ENCODE assay signal across 30 cellular contexts in the genomic region with DNA sequence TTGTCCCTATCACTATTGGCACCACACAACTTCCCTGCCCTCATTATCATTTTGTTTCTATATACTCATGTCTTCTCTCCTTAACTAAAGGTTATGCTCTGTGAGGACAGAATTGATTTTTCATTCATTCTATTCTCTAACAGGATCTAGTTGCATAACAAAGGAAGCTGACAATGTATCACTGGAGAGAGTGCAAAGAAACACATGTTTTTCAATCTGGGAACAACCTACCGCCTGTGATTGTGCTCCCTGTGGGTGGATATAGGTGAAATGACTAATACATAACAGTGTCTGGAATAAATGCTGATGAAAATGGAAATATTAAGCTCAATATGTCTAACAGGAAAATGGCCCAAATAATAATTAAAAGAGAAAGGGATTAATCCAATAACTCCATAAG. TPM values are rescaled to one million over a fixed set of nuclear protein-coding genes. Genes with fewer than 3 reads are reported as not detected.
DNase-seq lines count a peak whose midpoint lies in the region; ATAC-seq and TF ChIP-seq lines count a peak whose summit lies in the region.
"Had no signal": no experiment of that assay in that cellular context is flagged by ENCODE, and none has a peak within 500 bp of the region (broad histone marks: within the 10 kb centered on the region; RNA-seq: fewer than 3 reads in every experiment).

No MANE protein-coding gene starts in this region.

- no peaks in the 10 kb centered on the region for H3K9me3 Mint-ChIP-seq in CD8-positive, alpha-beta T cell
- H3K9me3 Mint-ChIP-seq: activated CD4-positive, alpha-beta memory T cell treated with anti-CD3 and anti-CD28 coated beads, Interleukin-2, amount 10 ng/mL, durations not matched to agents 7 days and 5 days had no signal

- no peak for TF ChIP-seq CTCF in cardiac fibroblast (IDR thresholded peaks at IDR 0.05; ENCODE audit: low read depth, low read length)
- no peak for TF ChIP-seq CTCF in uterus (IDR thresholded peaks at IDR 0.05)
- TF ChIP-seq CTCF in CD8-positive, alpha-beta T cell (IDR thresholded peaks at IDR 0.05), result no peak
- TF ChIP-seq CTCF in lower leg skin (IDR thresholded peaks at IDR 0.05), result no peak

- no peaks in the 10 kb centered on the region for H3K27me3 ChIP-seq in uterus
- no peaks in the 10 kb centered on the region for H3K27me3 ChIP-seq in CD8-positive, alpha-beta T cell (ENCODE audit: insufficient read depth, low read length)
- H3K27me3 ChIP-seq: tibial artery had no signal

- H3K27me3 Mint-ChIP-seq in CD8-positive, alpha-beta T cell (ENCODE audit: low read depth), result peaks cover 8% of the 10 kb centered on the region

- H3K27ac ChIP-seq in uterus, result peak overlapping the region; percentile 11 to 62
- H3K27ac ChIP-seq in CD8-positive, alpha-beta T cell (ENCODE audit: low read depth, low read length), result no peak overlapping the region
- H3K27ac ChIP-seq: adrenal gland, coronary artery had no signal

- CTCF ChIA-PET in CD8-positive, alpha-beta T cell (lab: Charles Lee), result no interaction called here

- POLR2A ChIA-PET in CD8-positive, alpha-beta T cell (lab: Charles Lee), result no interaction called here

- H3K4me3 Mint-ChIP-seq in CD8-positive, alpha-beta T cell, result no peak overlapping the region
- H3K4me3 Mint-ChIP-seq: activated CD4-positive, alpha-beta memory T cell treated with anti-CD3 and anti-CD28 coated beads, Interleukin-2, amount 10 ng/mL, durations not matched to agents 7 days and 5 days; activated naive CD4-positive, alpha-beta T cell treated with anti-CD3 and anti-CD28 coated beads for 36 hours; activated T-helper 1 cell treated with anti-CD3 and anti-CD28 coated beads, Interleukin-12 subunit alpha, Interleukin-12 subunit beta, Interleukin-2, Interleukin-4 antibody, amounts not matched to agents 30 ng/mL and 10 ng/mL and 1 ng/mL, durations not matched to agents 14 hours and 24 hours and 36 hours had no signal

- TF ChIP-seq POLR2A in uterus (IDR thresholded peaks at IDR 0.05), result no peak
- TF ChIP-seq POLR2A in lower leg skin (IDR thresholded peaks at IDR 0.05), result no peak

- no peaks in the 10 kb centered on the region for H3K36me3 Mint-ChIP-seq in CD8-positive, alpha-beta T cell

- peak; percentile 19 for DNase-seq in HS-5 (ENCODE audit: low read depth)
- DNase-seq in cardiac fibroblast (ENCODE audit: low read depth in 2 of 2), result peak; percentile 48 to 75
- DNase-seq in iris pigment epithelial cell (ENCODE audit: low read depth), result peak; percentile 83
- no peak for DNase-seq in uterus
- no peak for DNase-seq in anterior cingulate cortex (lab: John Stamatoyannopoulos, UW)
- no peak for DNase-seq in CD8-positive, alpha-beta T cell
- no peak for DNase-seq in lower leg skin (ENCODE audit: low spot score in 2 of 2)
- DNase-seq: activated CD4-positive, alpha-beta memory T cell treated with anti-CD3 and anti-CD28 coated beads, Interleukin-2, amount 10 ng/mL, durations not matched to agents 7 days and 5 days; activated CD4-positive, alpha-beta T cell treated with anti-CD3 and anti-CD28 coated beads for 1 hour; activated CD8-positive, alpha-beta memory T cell treated with anti-CD3 and anti-CD28 coated beads, Interleukin-2, amount 50 U/mL, for 48 hours; activated naive CD4-positive, alpha-beta T cell treated with anti-CD3 and anti-CD28 coated beads for 36 hours; adrenal gland; C1 segment of cervical spinal cord; DMS79; effector memory CD4-positive, alpha-beta T cell; erythroblast; GDM1; Karpas-422; NCI-H1436; NCI-H2081 treated with DMSO at 0.1 percent for 48 hours; NCI-H748 treated with DMSO at 0.1 percent for 48 hours; posterior cingulate gyrus; SHP77; stimulated activated CD4-positive, alpha-beta T cell treated with anti-CD3 and anti-CD28 coated beads, Interleukin-4, amount 100 ng/mL, for 24 hours; tibial artery had no signal

- H3K4me1 Mint-ChIP-seq in CD8-positive, alpha-beta T cell (ENCODE audit: low read depth), result no peaks in the 10 kb centered on the region
- H3K4me1 Mint-ChIP-seq: activated CD4-positive, alpha-beta memory T cell treated with anti-CD3 and anti-CD28 coated beads, Interleukin-2, amount 10 ng/mL, durations not matched to agents 7 days and 5 days had no signal

- H3K4me3 ChIP-seq in cardiac fibroblast (replicated peaks in 1 of 2; ENCODE audit: low read depth in 2 of 2, low read length in 2 of 2) (no peak overlapping the region), uterus (no peak overlapping the region), lower leg skin (ENCODE audit: low read depth, poor library complexity, severe bottlenecking) (no peak overlapping the region)
- H3K4me3 ChIP-seq in CD8-positive, alpha-beta T cell (ENCODE audit: low read depth, low read length), result no peak overlapping the region
- H3K4me3 ChIP-seq: adrenal gland, coronary artery, HAP-1, tibial artery had no signal

- 58 to 63% methylated on average over 1 of the region's 1 CpG for WGBS in lower leg skin, 2 donors

- intact Hi-C loops in uterus (cut with DNase I; ENCODE audit: low total_unique reads) (no loop called here), lower leg skin (cut with DNase I; ENCODE audit: low total_unique reads) (no loop called here)
- intact Hi-C loops in CD8-positive, alpha-beta T cell (cut with DNase I, micrococcal nuclease), result no loop called here

- H3K4me1 ChIP-seq in uterus, result no peaks in the 10 kb centered on the region
- H3K4me1 ChIP-seq in CD8-positive, alpha-beta T cell (ENCODE audit: insufficient read depth, low read length), result no peaks in the 10 kb centered on the region
- H3K4me1 ChIP-seq: adrenal gland, HAP-1 had no signal

- H3K27ac Mint-ChIP-seq in CD8-positive, alpha-beta T cell, result no peak overlapping the region
- H3K27ac Mint-ChIP-seq: activated CD4-positive, alpha-beta memory T cell treated with anti-CD3 and anti-CD28 coated beads, Interleukin-2, amount 10 ng/mL, durations not matched to agents 7 days and 5 days; activated naive CD4-positive, alpha-beta T cell treated with anti-CD3 and anti-CD28 coated beads for 36 hours; activated T-helper 1 cell treated with anti-CD3 and anti-CD28 coated beads, Interleukin-12 subunit alpha, Interleukin-12 subunit beta, Interleukin-2, Interleukin-4 antibody, amounts not matched to agents 30 ng/mL and 10 ng/mL and 1 ng/mL, durations not matched to agents 14 hours and 24 hours and 36 hours had no signal

- no peaks in the 10 kb centered on the region for H3K9me3 ChIP-seq in uterus
- H3K9me3 ChIP-seq in CD8-positive, alpha-beta T cell (ENCODE audit: low read length), result no peaks in the 10 kb centered on the region
- H3K9me3 ChIP-seq: adrenal gland, HAP-1, tibial artery had no signal

- no peak for ATAC-seq in CD8-positive, alpha-beta T cell
- ATAC-seq: HepG2 had no signal

- no peaks in the 10 kb centered on the region for H3K36me3 ChIP-seq in uterus
- H3K36me3 ChIP-seq in CD8-positive, alpha-beta T cell (ENCODE audit: insufficient read depth, low read length), result no peaks in the 10 kb centered on the region
- H3K36me3 ChIP-seq: adrenal gland, HAP-1 had no signal

RNA-seq across cellular contexts. Expression of a gene that starts 56.6 kb away (rescaled TPM):
- total RNA-seq in uterus, result 100 to 1,000 TPM; 136 to 423 (median 275) TPM
- not detected for total RNA-seq in CD8-positive, alpha-beta T cell
- total RNA-seq in lower leg skin, result 100 to 1,000 TPM in 1 of 4 donors, 10 to 100 TPM in 3; 42.2 to 132 (median 55.0) TPM
- total RNA-seq: activated CD4-positive, alpha-beta memory T cell treated with anti-CD3 and anti-CD28 coated beads, Interleukin-2, amount 10 ng/mL, durations not matched to agents 7 days and 5 days; T-helper 2 cell treated with Interferon-gamma antibody and Interleukin-4, amounts not matched to agents 100 ng/mL and 5 ng/mL, for 36 hours had no signal

Comparison
In these comparisons a context has a peak if more than half of its experiments do, and no peak if none do; other contexts are left out.
1. DNase-seq: peak in HS-5 (single experiment), cardiac fibroblast (2 of 2) and iris pigment epithelial cell (single experiment); none in uterus (0 of 2), anterior cingulate cortex (0 of 58), CD8-positive, alpha-beta T cell (0 of 7) and lower leg skin (0 of 2).
2. RNA of a gene that starts 56.6 kb away (total RNA-seq): 136 to 423 TPM in uterus and 42.2 to 132 TPM in lower leg skin; not detected in CD8-positive, alpha-beta T cell; every median in the first group is over 10 times any median in the second.